24 cellular contexts compared by ENCODE assay signal in the genomic region with DNA sequence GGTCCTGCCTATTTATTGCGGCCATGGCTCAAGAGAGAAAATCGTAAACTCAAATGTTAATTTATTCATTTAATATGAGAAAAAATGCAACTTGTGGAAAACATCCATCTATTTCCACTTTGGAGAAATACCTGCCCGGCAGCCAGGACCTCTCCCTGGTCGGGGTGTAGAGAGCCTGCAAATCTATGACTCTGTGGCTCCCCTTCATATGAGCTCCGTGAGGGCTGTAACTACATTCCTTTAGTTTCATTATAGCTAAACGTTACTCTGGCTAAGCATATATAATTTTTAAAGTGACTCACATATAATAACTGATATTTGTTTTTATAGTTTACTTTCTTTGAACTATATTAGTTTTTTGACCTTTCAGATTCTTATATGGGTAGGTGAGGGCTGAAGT.
"Had no signal": no experiment of that assay in that cellular context is flagged by ENCODE, and none has a peak within 500 bp of the region (broad histone marks: within the 10 kb centered on the region; RNA-seq: fewer than 3 reads in every experiment).

No MANE protein-coding gene starts in this region.

- DNase-seq: IMR-90; Karpas-422; KG1; MG63; NCI-H1092; NCI-H1105 treated with DMSO at 0.1 percent for 48 hours; NCI-H1417 treated with DMSO at 0.1 percent for 48 hours; NCI-H146; NCI-H1694 treated with DMSO at 0.1 percent for 48 hours; NCI-H1930; NCI-H2081; NCI-H2107; NCI-H2227 treated with DMSO at 0.1 percent for 48 hours; NCI-H446; NCI-H510A; NCI-H524 treated with DMSO at 0.1 percent for 48 hours; NCI-H69; NCI-H774; NK-92 treated with Interleukin-12 subunit alpha and Interleukin-12 subunit beta, amount 100 ng/mL, for 24 hours; Right ventricle myocardium superior; RPMI8226; SIG-M5 had no signal

- H3K9me3 ChIP-seq: MG63, SJSA1 had no signal

- H3K27me3 ChIP-seq: MG63, SJSA1 had no signal

- H3K4me1 ChIP-seq: SJSA1 had no signal

- H3K36me3 ChIP-seq: MG63, SJSA1 had no signal

- H3K27ac ChIP-seq: SJSA1, SK-N-MC had no signal

- H3K4me3 ChIP-seq: MG63, SJSA1, SK-N-MC had no signal
